Comparison of ENCODE assay signal across 19 cellular contexts in the genomic region with DNA sequence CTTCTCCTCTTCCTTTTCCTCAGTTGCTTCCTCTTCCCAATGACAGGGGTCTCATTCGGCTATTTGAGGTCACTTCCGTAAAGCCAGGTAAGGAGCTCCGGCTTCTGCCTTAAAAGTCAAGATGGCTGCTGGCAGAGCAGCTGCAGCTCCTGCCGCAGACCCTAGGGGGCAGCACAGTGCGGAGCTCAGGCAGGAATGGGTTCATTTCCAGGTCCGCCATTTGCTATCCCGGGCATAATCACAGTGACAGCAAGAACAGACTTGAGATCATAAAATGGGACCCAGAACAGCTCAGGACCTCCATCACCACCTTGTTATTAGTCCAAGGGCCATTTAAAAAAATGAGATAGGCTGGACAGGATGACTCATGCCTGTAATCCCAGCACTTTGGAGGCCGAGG.
A peak's percentile ranks its signal among the peaks of the same experiment; 100 is the strongest.
DNase-seq lines count a peak whose midpoint lies in the region; ATAC-seq, FAIRE-seq and TF ChIP-seq lines count a peak whose summit lies in the region.
"Had no signal": no experiment of that assay in that cellular context is flagged by ENCODE, and none has a peak within 500 bp of the region (broad histone marks: within the 10 kb centered on the region; RNA-seq: fewer than 3 reads in every experiment).

No MANE protein-coding gene starts in this region.

- H3F3A ChIP-seq in smooth muscle cell (ENCODE audit: low read depth), result no peaks in the 10 kb centered on the region

- H3K4me3 ChIP-seq in astrocyte of the cerebellum (ENCODE audit: low read depth, low read length) (no peak overlapping the region), smooth muscle cell (no peak overlapping the region)
- H3K4me3 ChIP-seq: body of pancreas, esophagus muscularis mucosa, heart right ventricle, thoracic aorta had no signal

- no peak overlapping the region for H3K27ac ChIP-seq in smooth muscle cell (ENCODE audit: low read depth)
- H3K27ac ChIP-seq: body of pancreas, esophagus muscularis mucosa, heart right ventricle, thoracic aorta had no signal

- no peaks in the 10 kb centered on the region for H3K36me3 ChIP-seq in smooth muscle cell (ENCODE audit: low read depth)
- H3K36me3 ChIP-seq: esophagus muscularis mucosa, heart right ventricle, thoracic aorta had no signal

- no peaks in the 10 kb centered on the region for H3K27me3 ChIP-seq in smooth muscle cell (ENCODE audit: low read depth)
- H3K27me3 ChIP-seq: body of pancreas, esophagus muscularis mucosa, heart right ventricle had no signal

- H3K4me1 ChIP-seq in smooth muscle cell (ENCODE audit: low read depth), result no peaks in the 10 kb centered on the region
- H3K4me1 ChIP-seq: body of pancreas, esophagus muscularis mucosa, heart right ventricle had no signal

- in situ Hi-C loops in astrocyte of the cerebellum (cut with HindIII; ENCODE audit: low sequenced_read_pairs), result no loop called here

- 85% methylated on average over 8 of the region's 8 CpGs for WGBS in smooth muscle cell (ENCODE audit: low lambda C conversion rate)

- no peak for FAIRE-seq in urothelium cell line (lab: Jason Lieb, UNC)

- no peak overlapping the region for H3K4me2 ChIP-seq in smooth muscle cell

- H2AFZ ChIP-seq in smooth muscle cell (ENCODE audit: low read depth), result no peak overlapping the region

- peak; percentile 9 for DNase-seq in NCI-H1694 (lab: John Stamatoyannopoulos, UW)
- DNase-seq in NCI-H1694 treated with DMSO at 0.1 percent for 48 hours (lab: John Stamatoyannopoulos, UW), result no peak
- peak; percentile 44 for DNase-seq in HT1080 (ENCODE audit: low read depth)
- no peak for DNase-seq in astrocyte of the cerebellum (ENCODE audit: low read depth)
- no peak for DNase-seq in smooth muscle cell (lab: John Stamatoyannopoulos, UW; ENCODE audit: unreplicated experiment)
- no peak for DNase-seq in activated CD8-positive, alpha-beta memory T cell treated with anti-CD3 and anti-CD28 coated beads, Interleukin-2, amount 50 U/mL, for 48 hours
- no peak for DNase-seq in urothelium cell line (ENCODE audit: low spot score)
- DNase-seq: activated CD4-positive, alpha-beta T cell treated with anti-CD3 and anti-CD28 coated beads for 1 hour; activated naive CD4-positive, alpha-beta T cell treated with anti-CD3 and anti-CD28 coated beads, Interleukin-2, amount 10 ng/mL, durations not matched to agents 7 days and 5 days; body of pancreas; CD8-positive, alpha-beta T cell; heart right ventricle; NCI-H2029; NCI-H748 treated with DMSO at 0.1 percent for 48 hours; SHP77 treated with DMSO at 0.1 percent for 48 hours; stimulated activated CD4-positive, alpha-beta T cell treated with anti-CD3 and anti-CD28 coated beads, Interleukin-4, amount 100 ng/mL, for 1 hour had no signal

- H4K20me1 ChIP-seq in smooth muscle cell (ENCODE audit: low read depth), result no peaks in the 10 kb centered on the region

- TF ChIP-seq CTCF in astrocyte of the cerebellum (IDR thresholded peaks at IDR 0.05; ENCODE audit: low read depth, low read length, missing control alignments) (peak; percentile 5), smooth muscle cell (IDR thresholded peaks at IDR 0.05; ENCODE audit: borderline replicate concordance, insufficient read depth, poor library complexity, severe bottlenecking) (peak; percentile 16)

- ATAC-seq in GM21576 (IDR thresholded peaks at IDR 0.05; ENCODE audit: unreplicated experiment), result no peak
- ATAC-seq: body of pancreas; CD8-positive, alpha-beta T cell; heart right ventricle had no signal

- no peak overlapping the region for H3K9ac ChIP-seq in smooth muscle cell (ENCODE audit: low read depth)

- no peaks in the 10 kb centered on the region for H3K9me3 ChIP-seq in smooth muscle cell (replicated peaks; ENCODE audit: low read depth)
- H3K9me3 ChIP-seq: body of pancreas, esophagus muscularis mucosa, heart right ventricle, thoracic aorta had no signal

- no peaks in the 10 kb centered on the region for H3K79me2 ChIP-seq in smooth muscle cell (ENCODE audit: low read depth)

Comparison
In these comparisons a context has a peak if more than half of its experiments do, and no peak if none do; other contexts are left out.
1. DNase-seq: peak in NCI-H1694 (single experiment) and HT1080 (single experiment); none in NCI-H1694 treated with DMSO at 0.1 percent for 48 hours (single experiment), astrocyte of the cerebellum (single experiment), smooth muscle cell (single experiment), activated CD8-positive, alpha-beta memory T cell treated with anti-CD3 and anti-CD28 coated beads, Interleukin-2, amount 50 U/mL, for 48 hours (single experiment) and urothelium cell line (single experiment).